In genomic region chr7:93708255-93708654, GRCh38 we compare ENCODE assay signal across 3 cellular contexts.
DNase-seq lines count a peak whose midpoint lies in the region; ATAC-seq, FAIRE-seq and TF ChIP-seq lines count a peak whose summit lies in the region.
"Not testable (repeated sequence)": the region's sequence is repeated elsewhere in the genome, so short reads cannot be mapped to it uniquely, and the experiment has no call there.

No MANE protein-coding gene starts in this region.

- not testable (repeated sequence) for H3K4me1 Mint-ChIP-seq in nephron progenitor cell

- not testable (repeated sequence) for TF ChIP-seq EP300 in K562 (IDR thresholded peaks at IDR 0.05; ENCODE audit: low read length)

- WGBS in K562 (ENCODE audit: insufficient coverage, low coverage, missing lambda C conversion rate) = 18% methylated on average over 5 of the region's 5 CpGs

- H3K9me3 Mint-ChIP-seq in nephron progenitor cell = not testable (repeated sequence)

- not testable (repeated sequence) for H3K4me3 Mint-ChIP-seq in nephron progenitor cell

- not testable (repeated sequence) for H3K27me3 Mint-ChIP-seq in nephron progenitor cell (ENCODE audit: low read depth, poor library complexity)

- in situ Hi-C loops in K562 (cut with MboI) = loop anchor here (10.0 kb wide), 1 partner anchor 687 kb away; the partner anchor contains the start of gene COL1A2

- not testable (repeated sequence) for H4K20me1 ChIP-seq in K562 (replicated peaks; ENCODE audit: control insufficient read depth, insufficient read depth, low read length)

- TF ChIP-seq RAD21 in K562 (CRISPR knock-in tag; conservative IDR thresholded peaks at IDR 0.05 in 1 of 2, IDR thresholded peaks at IDR 0.05 in 1 of 2) = not testable (repeated sequence)

- H2AFZ ChIP-seq in K562 (ENCODE audit: low read depth, low read length) = not testable (repeated sequence)

- BruUV-seq in K562 (replicated peaks; lab: Mats Ljungman, UMichigan) = not testable (repeated sequence)

- H3K4me1 ChIP-seq in HEK293 (ENCODE audit: control insufficient read depth, insufficient read depth, low read length); K562 (replicated peaks in 1 of 2; ENCODE audit: control insufficient read depth in 2 of 2, insufficient read depth in 2 of 2, low read length in 2 of 2): not testable (repeated sequence)

- not testable (repeated sequence) for H3K9me3 ChIP-seq in HEK293 (ENCODE audit: control insufficient read depth, insufficient read depth, low read depth, low read length); K562 (replicated peaks; ENCODE audit: control insufficient read depth, insufficient read depth, low read depth, low read length)

- ATAC-seq in K562 = not testable (repeated sequence)

- not testable (repeated sequence) for H3K36me3 ChIP-seq in HEK293 (ENCODE audit: control insufficient read depth in 2 of 2, insufficient read depth in 1 of 2, low read length in 2 of 2); K562 (ENCODE audit: control insufficient read depth, insufficient read depth, low read length)

- TF ChIP-seq POLR2A in K562 (conservative IDR thresholded peaks at IDR 0.05) = not testable (repeated sequence)

- H3K79me2 ChIP-seq in K562 (ENCODE audit: control insufficient read depth, insufficient read depth, low read length) = not testable (repeated sequence)

- POLR2A ChIA-PET in HEK293 (lab: Yijun Ruan, JAX); K562 (lab: Yijun Ruan, JAX): not testable (repeated sequence)

- FAIRE-seq in K562 (lab: Jason Lieb, UNC) = not testable (repeated sequence)

- not testable (repeated sequence) for H3K4me2 ChIP-seq in K562 (ENCODE audit: insufficient read depth, low read length)

- not testable (repeated sequence) for TF ChIP-seq CTCF in HEK293 (tag by site-specific recombination; IDR thresholded peaks at IDR 0.05); K562 (IDR thresholded peaks at IDR 0.05 in 2 of 3, conservative IDR thresholded peaks at IDR 0.05 in 1 of 3; ENCODE audit: insufficient read depth in 2 of 3, low read depth in 1 of 3, low read length in 3 of 3); nephron progenitor cell (IDR thresholded peaks at IDR 0.05)

- H3K36me3 Mint-ChIP-seq in nephron progenitor cell (ENCODE audit: low read depth) = not testable (repeated sequence)

- CTCF ChIA-PET in HEK293 (lab: Yijun Ruan, JAX) = interaction anchor here (0.6 kb wide), 1 partner anchor 288 kb away, joined by 4 read pairs; no protein-coding TSS in a partner anchor
- CTCF ChIA-PET in K562 (lab: Yijun Ruan, JAX; ENCODE audit: low intra/inter-chr PET ratio) = not testable (repeated sequence)

- not testable (repeated sequence) for H3K4me3 ChIP-seq in HEK293 (ENCODE audit: low read depth, low read length); K562

- DNase-seq in K562 (ENCODE audit: extremely low read depth in 1 of 4, low spot score in 3 of 4); nephron progenitor cell: not testable (repeated sequence)

- H3K9ac ChIP-seq in K562 (ENCODE audit: insufficient read depth in 1 of 2, low read depth in 2 of 2, low read length in 2 of 2) = not testable (repeated sequence)

- not testable (repeated sequence) for H3K9me1 ChIP-seq in K562 (ENCODE audit: control insufficient read depth, insufficient read depth, low read length)

- not testable (repeated sequence) for H3K27me3 ChIP-seq in K562 (ENCODE audit: control insufficient read depth in 2 of 2, insufficient read depth in 2 of 2, low read length in 2 of 2)

- H3K27ac ChIP-seq in HEK293 (ENCODE audit: extremely low read depth, low read depth, low read length); K562 (ENCODE audit: extremely low read depth, low read depth, low read length): not testable (repeated sequence)

- peak overlapping the region; percentile 9 for H3K27ac Mint-ChIP-seq in nephron progenitor cell

- intact Hi-C loops in K562 (cut with micrococcal nuclease) = not testable (repeated sequence)

TF ChIP-seq in HEK293, 187 proteins besides CTCF, POLR2A, EP300 and RAD21:
- TF ChIP-seq ZNF146 (tag by site-specific recombination; IDR thresholded peaks at IDR 0.05) (peak; percentile 74), ZNF580 (tag by site-specific recombination; IDR thresholded peaks at IDR 0.05) (0 out of 2 replicates have a peak, but pooled peaks have one; percentile 51)

TF ChIP-seq in K562, 482 proteins besides CTCF, POLR2A, EP300 and RAD21:
- TF ChIP-seq ZNF146 (CRISPR knock-in tag; IDR thresholded peaks at IDR 0.05; ENCODE audit: unreplicated experiment) = peak; percentile 89
